In genomic region chr12:119229837-119230236, GRCh38 we compare ENCODE assay signal across 9 cellular contexts. TPM values are rescaled to one million over a fixed set of nuclear protein-coding genes. Genes with fewer than 3 reads are reported as not detected.
DNase-seq lines count a peak whose midpoint lies in the region; ATAC-seq, FAIRE-seq and TF ChIP-seq lines count a peak whose summit lies in the region.
"Had no signal": no experiment of that assay in that cellular context is flagged by ENCODE, and none has a peak within 500 bp of the region (broad histone marks: within the 10 kb centered on the region; RNA-seq: fewer than 3 reads in every experiment).

No MANE protein-coding gene starts in this region.

- H3K4me1 ChIP-seq in ectodermal cell (ENCODE audit: control insufficient read depth, insufficient read depth, low read length) = no peaks in the 10 kb centered on the region
- H3K4me1 ChIP-seq: ascending aorta had no signal

- TF ChIP-seq POLR2A in GM12892 (IDR thresholded peaks at IDR 0.05; ENCODE audit: low read depth, low read length) = no peak

- H3K27ac Mint-ChIP-seq in nephron = peak overlapping the region in 1 of 3 experiments; percentile 65

- peaks cover 23% of the 10 kb centered on the region for H3K27me3 Mint-ChIP-seq in nephron (ENCODE audit: low read depth)

- TF ChIP-seq CTCF in nephron (IDR thresholded peaks at IDR 0.05; ENCODE audit: unreplicated experiment in 3 of 3) = no peak

- DNase-seq in GM03348 (ENCODE audit: low spot score) = peak; percentile 47
- DNase-seq in NCI-H2227 treated with DMSO at 0.1 percent for 48 hours (lab: John Stamatoyannopoulos, UW) = peak; percentile 55
- DNase-seq in GM19239 (ENCODE audit: insufficient read length, low spot score) = no peak
- no peak for DNase-seq in GM12892 (ENCODE audit: insufficient read length)

- H3K27ac ChIP-seq in ectodermal cell (ENCODE audit: insufficient read depth, low read depth, low read length, poor library complexity, severe bottlenecking) = no peak overlapping the region
- H3K27ac ChIP-seq: ascending aorta had no signal

- ATAC-seq in GM21447 (IDR thresholded peaks at IDR 0.05; ENCODE audit: unreplicated experiment) (no peak), HG03175 (IDR thresholded peaks at IDR 0.05; ENCODE audit: unreplicated experiment) (no peak)

- no peaks in the 10 kb centered on the region for H3K9me3 ChIP-seq in ectodermal cell (ENCODE audit: control insufficient read depth, low read length)
- H3K9me3 ChIP-seq: ascending aorta had no signal

- WGBS in ectodermal cell, 2 experiments = 24 to 28% methylated on average over 9 of the region's 9 CpGs

- peak overlapping the region; percentile 60 to 74 (median 62) for H3K4me3 Mint-ChIP-seq in nephron

- no peaks in the 10 kb centered on the region for H3K4me1 Mint-ChIP-seq in nephron

- no peaks in the 10 kb centered on the region for H3K9me3 Mint-ChIP-seq in nephron

- peak overlapping the region; percentile 2 for H3K4me3 ChIP-seq in ectodermal cell (ENCODE audit: insufficient read depth, low read depth, low read length)

- no peaks in the 10 kb centered on the region for H3K27me3 ChIP-seq in ectodermal cell (ENCODE audit: control insufficient read depth, insufficient read depth, low read length, poor library complexity, severe bottlenecking)
- H3K27me3 ChIP-seq: ascending aorta had no signal

- no peak for FAIRE-seq in GM19239 (lab: Jason Lieb, UNC)
- FAIRE-seq in GM12892 (lab: Jason Lieb, UNC) = no peak

- no peaks in the 10 kb centered on the region for H3K36me3 ChIP-seq in ectodermal cell (ENCODE audit: control insufficient read depth, insufficient read depth, low read length)
- H3K36me3 ChIP-seq: ascending aorta had no signal

- H3K36me3 Mint-ChIP-seq in nephron (ENCODE audit: low read depth) = no peaks in the 10 kb centered on the region

RNA-seq across cellular contexts. Expression of gene HSPB8, which starts 51.1 kb away (rescaled TPM):
- polyA plus RNA-seq in ectodermal cell (2013, experiment 1 of 4) = 0.48 TPM
- polyA plus RNA-seq in ectodermal cell (2013, experiment 2 of 4) = 0.39 TPM
- 0.53 TPM for polyA plus RNA-seq in ectodermal cell (2013, experiment 3 of 4)
- polyA plus RNA-seq in ectodermal cell (2013, experiment 4 of 4) = 1.0 TPM
- not detected for polyA plus RNA-seq in GM12892 (2012; ENCODE audit: missing spikeins)

Comparison
In these comparisons a context has a peak if more than half of its experiments do, and no peak if none do; other contexts are left out.
1. DNase-seq: peak in GM03348 (single experiment) and NCI-H2227 treated with DMSO at 0.1 percent for 48 hours (single experiment); none in GM19239 (single experiment) and GM12892 (single experiment).